In genomic region chr1:201916649-201917249, GRCh38 we compare ENCODE assay signal across 1 cellular context.
A peak's percentile ranks its signal among the peaks of the same experiment; 100 is the strongest.
TF ChIP-seq lines count a peak whose summit lies in the region.

No MANE protein-coding gene starts in this region.

TF ChIP-seq in K562, 482 proteins besides CTCF, POLR2A, EP300 and RAD21 (continued from another document and continues in another):
- no peak; a peak in 1 of 4 replicates for TF ChIP-seq ZNF639 (CRISPR knock-in tag; conservative IDR thresholded peaks at IDR 0.05 in 1 of 2, IDR thresholded peaks at IDR 0.05 in 1 of 2)
- no peak for TF ChIP-seq RAD51 (IDR thresholded peaks at IDR 0.05; ENCODE audit: borderline replicate concordance, low read depth)
- TF ChIP-seq ELK1 (CRISPR knock-in tag; IDR thresholded peaks at IDR 0.05): no peak
- no peak for TF ChIP-seq NFRKB (IDR thresholded peaks at IDR 0.05; ENCODE audit: low read depth)
- TF ChIP-seq ZC3H4 (CRISPR knock-in tag; IDR thresholded peaks at IDR 0.05; ENCODE audit: borderline replicate concordance): no peak
- no peak for TF ChIP-seq IRF1 (CRISPR knock-in tag; IDR thresholded peaks at IDR 0.05; ENCODE audit: borderline replicate concordance)
- TF ChIP-seq XRCC3 (IDR thresholded peaks at IDR 0.05): no peak
- no peak for TF ChIP-seq TARDBP (IDR thresholded peaks at IDR 0.05)
- TF ChIP-seq IRF2 (CRISPR knock-in tag; IDR thresholded peaks at IDR 0.05): no peak
- TF ChIP-seq DPF2 (IDR thresholded peaks at IDR 0.05): peak; percentile 76; the same call in 1 of the 2 replicates
- no peak for TF ChIP-seq BRF1 (IDR thresholded peaks at IDR 0.05; ENCODE audit: borderline replicate concordance, extremely low read depth, insufficient read length)
- TF ChIP-seq CEBPB (tag; IDR thresholded peaks at IDR 0.05): peak; percentile 90
- TF ChIP-seq YY1 (IDR thresholded peaks at IDR 0.05; ENCODE audit: borderline replicate concordance in 1 of 3, control insufficient read depth in 1 of 3, extremely low read depth in 1 of 3, insufficient read depth in 3 of 3, insufficient read length in 1 of 3, insufficient replicate concordance in 2 of 3, low read depth in 1 of 3, low read length in 2 of 3): peak in 2 of 3 experiments; percentile 22 to 60
- TF ChIP-seq RCOR1 (IDR thresholded peaks at IDR 0.05; ENCODE audit: borderline replicate concordance in 1 of 2, low read depth in 2 of 2, low read length in 2 of 2): peak in 1 of 2 experiments; percentile 81; a peak in 2 of 4 replicates
- TF ChIP-seq KDM1A (IDR thresholded peaks at IDR 0.05): peak; percentile 37 to 43; a peak in 2 of 4 replicates
- no peak for TF ChIP-seq ZNF133 (CRISPR knock-in tag; IDR thresholded peaks at IDR 0.05)
- no peak for TF ChIP-seq KLF1 (tag; IDR thresholded peaks at IDR 0.05)
- TF ChIP-seq MBD1 (CRISPR knock-in tag; IDR thresholded peaks at IDR 0.05): no peak
- TF ChIP-seq ZNF778 (CRISPR knock-in tag; IDR thresholded peaks at IDR 0.05): no peak
- no peak for TF ChIP-seq NFYB (IDR thresholded peaks at IDR 0.05; ENCODE audit: extremely low read depth, insufficient read length)
- TF ChIP-seq ZNF280A (IDR thresholded peaks at IDR 0.05; ENCODE audit: low read depth, partially characterized antibody): no peak
- no peak for TF ChIP-seq BRD9 (IDR thresholded peaks at IDR 0.05; ENCODE audit: low read depth, partially characterized antibody)
- no peak for TF ChIP-seq ZNF449 (CRISPR knock-in tag; IDR thresholded peaks at IDR 0.05)
- TF ChIP-seq SNRNP70 (optimal IDR thresholded peaks at IDR 0.05; ENCODE audit: low read depth, low read length): no peak
- TF ChIP-seq ZNF232 (CRISPR knock-in tag; IDR thresholded peaks at IDR 0.05): no peak
- no peak for TF ChIP-seq ZNF518B (CRISPR knock-in tag; IDR thresholded peaks at IDR 0.05)
- no peak for TF ChIP-seq ZNF77 (CRISPR knock-in tag; IDR thresholded peaks at IDR 0.05)
- TF ChIP-seq ZNF707 (CRISPR knock-in tag; conservative IDR thresholded peaks at IDR 0.05): no peak
- TF ChIP-seq NR3C1 (CRISPR knock-in tag; IDR thresholded peaks at IDR 0.05): no peak
- no peak for TF ChIP-seq PHB (CRISPR knock-in tag; IDR thresholded peaks at IDR 0.05)
- peak; percentile 98 for TF ChIP-seq NFIC (IDR thresholded peaks at IDR 0.05)
- no peak for TF ChIP-seq MTF1 (CRISPR knock-in tag; IDR thresholded peaks at IDR 0.05; ENCODE audit: borderline replicate concordance)
- TF ChIP-seq ZBTB7A (IDR thresholded peaks at IDR 0.05; ENCODE audit: borderline replicate concordance, control insufficient read depth, low read depth, low read length): peak; percentile 88
- TF ChIP-seq TEAD2 (tag; IDR thresholded peaks at IDR 0.05): no peak
- TF ChIP-seq HES1 (IDR thresholded peaks at IDR 0.05; ENCODE audit: low read depth): no peak
- no peak for TF ChIP-seq SIRT6 (IDR thresholded peaks at IDR 0.05; ENCODE audit: low read depth, low read length)
- TF ChIP-seq MCM2 (IDR thresholded peaks at IDR 0.05; ENCODE audit: low read depth): no peak
- TF ChIP-seq TAL1 (IDR thresholded peaks at IDR 0.05): no peak
- no peak for TF ChIP-seq ZNF134 (CRISPR knock-in tag; conservative IDR thresholded peaks at IDR 0.05)
- TF ChIP-seq HDAC2 (IDR thresholded peaks at IDR 0.05): peak; percentile 61; the same call in 1 of the 2 replicates
- no peak for TF ChIP-seq CREB5 (CRISPR knock-in tag; IDR thresholded peaks at IDR 0.05)
- no peak for TF ChIP-seq THRAP3 (IDR thresholded peaks at IDR 0.05; ENCODE audit: borderline replicate concordance)
- no peak for TF ChIP-seq GTF3C2 (IDR thresholded peaks at IDR 0.05; ENCODE audit: borderline replicate concordance, extremely low read depth, insufficient read length)
- no peak for TF ChIP-seq CHD1 (IDR thresholded peaks at IDR 0.05; ENCODE audit: low read length)
- TF ChIP-seq NELFE (IDR thresholded peaks at IDR 0.05; ENCODE audit: insufficient read depth, insufficient read length): no peak
- TF ChIP-seq MTA2 (IDR thresholded peaks at IDR 0.05; ENCODE audit: low read depth): peak; percentile 21; the same call in 1 of the 2 replicates
- no peak for TF ChIP-seq TFE3 (CRISPR knock-in tag; IDR thresholded peaks at IDR 0.05)
- no peak for TF ChIP-seq RB1 (IDR thresholded peaks at IDR 0.05; ENCODE audit: low read depth)
- TF ChIP-seq NCOA2 (IDR thresholded peaks at IDR 0.05; ENCODE audit: partially characterized antibody in 2 of 2): no peak
